Comparison of ENCODE assay signal across 8 cellular contexts in genomic region chr7:55073051-55073511, GRCh38. TPM values are rescaled to one million over a fixed set of nuclear protein-coding genes. Genes with fewer than 3 reads are reported as not detected.
DNase-seq lines count a peak whose midpoint lies in the region; ATAC-seq and TF ChIP-seq lines count a peak whose summit lies in the region.

No MANE protein-coding gene starts in this region.

- H3K27ac Mint-ChIP-seq in type B pancreatic cell (peak overlapping the region; percentile 92), mesothelial cell of epicardium (no peak overlapping the region)

- peak; percentile 46 for ATAC-seq in HG03139 (IDR thresholded peaks at IDR 0.05; ENCODE audit: unreplicated experiment)

- H3K4me1 Mint-ChIP-seq in type B pancreatic cell (ENCODE audit: unreplicated experiment) (peaks cover 46% of the 10 kb centered on the region), mesothelial cell of epicardium (peaks cover 12% of the 10 kb centered on the region)

- peaks cover 12% of the 10 kb centered on the region for H3K36me3 Mint-ChIP-seq in type B pancreatic cell
- no peaks in the 10 kb centered on the region for H3K36me3 Mint-ChIP-seq in mesothelial cell of epicardium

- H3K4me3 Mint-ChIP-seq in type B pancreatic cell (no peak overlapping the region), mesothelial cell of epicardium (no peak overlapping the region)

- H3K27me3 Mint-ChIP-seq in type B pancreatic cell = no peaks in the 10 kb centered on the region
- H3K27me3 Mint-ChIP-seq in mesothelial cell of epicardium (ENCODE audit: low read depth) = no peaks in the 10 kb centered on the region

- H3K27ac ChIP-seq in caudate nucleus (ENCODE audit: low read depth, low read length) (peak overlapping the region; percentile 84), substantia nigra (ENCODE audit: low read depth, low read length, poor library complexity, severe bottlenecking) (no peak overlapping the region)

- H3K9me3 Mint-ChIP-seq in type B pancreatic cell (no peaks in the 10 kb centered on the region), mesothelial cell of epicardium (no peaks in the 10 kb centered on the region)

- no peak overlapping the region for H3K4me3 ChIP-seq in AG10803 (ENCODE audit: low read length)

- DNase-seq in AG10803 (ENCODE audit: low read depth) (peak; percentile 76), GM19238 (ENCODE audit: insufficient read length, low spot score) (peak; percentile 30), caudate nucleus (lab: John Stamatoyannopoulos, UW) (no peak), type B pancreatic cell (ENCODE audit: extremely low spot score, unreplicated experiment) (no peak), substantia nigra (lab: John Stamatoyannopoulos, UW) (no peak), mesothelial cell of epicardium (ENCODE audit: low spot score in 2 of 2, unreplicated experiment in 2 of 2) (no peak)
- DNase-seq in activated naive CD4-positive, alpha-beta T cell treated with anti-CD3 and anti-CD28 coated beads, Interleukin-2, amount 50 U/mL, for 16 hours = no peak

- no peak for TF ChIP-seq CTCF in AG10803 (conservative IDR thresholded peaks at IDR 0.05; ENCODE audit: low read length)
- TF ChIP-seq CTCF in type B pancreatic cell (conservative IDR thresholded peaks at IDR 0.05) = no peak
- no peak for TF ChIP-seq CTCF in mesothelial cell of epicardium (IDR thresholded peaks at IDR 0.05; ENCODE audit: unreplicated experiment)

RNA-seq across cellular contexts. Expression of gene EGFR, which starts 54.3 kb away (rescaled TPM):
- total RNA-seq in type B pancreatic cell (ENCODE audit: low replicate concordance) = 44.6 and 56.5 TPM in 2 replicates
- 16.3 to 19.4 TPM (median 18.6 TPM) in 3 replicates for total RNA-seq in mesothelial cell of epicardium

Comparison
In these comparisons a context has a peak if more than half of its experiments do, and no peak if none do; other contexts are left out.
1. DNase-seq: peak in AG10803 (single experiment) and GM19238 (single experiment); none in caudate nucleus (0 of 61), type B pancreatic cell (single experiment), substantia nigra (0 of 49), mesothelial cell of epicardium (0 of 2) and activated naive CD4-positive, alpha-beta T cell treated with anti-CD3 and anti-CD28 coated beads, Interleukin-2, amount 50 U/mL, for 16 hours (single experiment).